24 cellular contexts compared by ENCODE assay signal in genomic region chr5:135384898-135385297, GRCh38.
"Had no signal": no experiment of that assay in that cellular context is flagged by ENCODE, and none has a peak within 500 bp of the region (broad histone marks: within the 10 kb centered on the region; RNA-seq: fewer than 3 reads in every experiment).

No MANE protein-coding gene starts in this region.

- H3K9me3 ChIP-seq: ascending aorta, upper lobe of left lung had no signal

- H3K27me3 ChIP-seq: ascending aorta, brain microvascular endothelial cell, dorsolateral prefrontal cortex, upper lobe of left lung had no signal

- DNase-seq: activated B cell treated with CpG ODN at 0.5 μM for 24 hours; activated CD4-positive, alpha-beta T cell treated with anti-CD3 and anti-CD28 coated beads for 36 hours; activated CD4-positive, alpha-beta T cell treated with anti-CD3 and anti-CD28 coated beads, Interleukin-2, amount 50 U/mL, for 4 hours; activated CD8-positive, alpha-beta memory T cell treated with anti-CD3 and anti-CD28 coated beads for 24 hours; activated CD8-positive, alpha-beta memory T cell treated with anti-CD3 and anti-CD28 coated beads, Interleukin-2, amount 50 U/mL, for 4 hours; activated T-cell treated with anti-CD3 and anti-CD28 coated beads, Interleukin-2, amount 50 U/mL, for 24 hours; brain microvascular endothelial cell; dorsolateral prefrontal cortex; endodermal cell; kidney; naive thymus-derived CD4-positive, alpha-beta T cell; stimulated activated CD4-positive, alpha-beta T cell treated with anti-CD3 and anti-CD28 coated beads, Interleukin-12 subunit alpha, Interleukin-12 subunit beta, amount 100 ng/mL, for 4 hours; stimulated activated CD4-positive, alpha-beta T cell treated with anti-CD3 and anti-CD28 coated beads, Interleukin-4, amount 100 ng/mL, for 4 hours; stimulated activated naive CD8-positive, alpha-beta T cell treated with anti-CD3 and anti-CD28 coated beads, Interleukin-15, Interleukin-2, amounts not matched to agents 100 U/mL and 50 U/mL, for 24 hours; T-helper 17 cell; upper lobe of left lung had no signal

- H3K27me3 Mint-ChIP-seq: activated B cell treated with CpG ODN at 0.5 μM for 24 hours; activated CD4-positive, alpha-beta T cell treated with anti-CD3 and anti-CD28 coated beads for 36 hours; activated T-cell treated with anti-CD3 and anti-CD28 coated beads, Interleukin-2, amount 50 U/mL, for 24 hours; activated T-helper 17 cell treated with anti-CD3 and anti-CD28 coated beads, Interleukin-2, amount 50 U/mL, for 72 hours; central memory CD8-positive, alpha-beta T cell; naive thymus-derived CD4-positive, alpha-beta T cell; progenitor cell of endocrine pancreas; T-helper 17 cell had no signal

- H3K4me1 Mint-ChIP-seq: neural crest cell had no signal

- H3K4me3 ChIP-seq: ascending aorta, dorsolateral prefrontal cortex, lung, upper lobe of left lung had no signal

- ATAC-seq: activated CD4-positive, alpha-beta T cell treated with anti-CD3 and anti-CD28 coated beads for 36 hours; activated naive CD4-positive, alpha-beta T cell treated with anti-CD3 and anti-CD28 coated beads, Interleukin-2, amount 50 U/mL, for 72 hours; activated T-helper 17 cell treated with anti-CD3 and anti-CD28 coated beads, Interleukin-2, amount 50 U/mL, for 72 hours; left lobe of liver; naive thymus-derived CD4-positive, alpha-beta T cell; stimulated activated naive CD8-positive, alpha-beta T cell treated with anti-CD3 and anti-CD28 coated beads, Interleukin-15, Interleukin-2, amounts not matched to agents 100 U/mL and 50 U/mL, for 24 hours; T-helper 17 cell had no signal

- H3K27ac ChIP-seq: brain microvascular endothelial cell had no signal

- H3K27ac Mint-ChIP-seq: activated B cell treated with CpG ODN at 0.5 μM for 24 hours; activated CD4-positive, alpha-beta T cell treated with anti-CD3 and anti-CD28 coated beads for 36 hours; activated naive CD4-positive, alpha-beta T cell treated with anti-CD3 and anti-CD28 coated beads, Interleukin-2, amount 50 U/mL, for 72 hours; activated T-helper 17 cell treated with anti-CD3 and anti-CD28 coated beads, Interleukin-2, amount 50 U/mL, for 72 hours; T-helper 17 cell had no signal

- H3K4me3 Mint-ChIP-seq: activated B cell treated with CpG ODN at 0.5 μM for 24 hours; activated CD4-positive, alpha-beta T cell treated with anti-CD3 and anti-CD28 coated beads for 36 hours; activated T-cell treated with anti-CD3 and anti-CD28 coated beads, Interleukin-2, amount 50 U/mL, for 24 hours; activated T-helper 17 cell treated with anti-CD3 and anti-CD28 coated beads, Interleukin-2, amount 50 U/mL, for 72 hours; central memory CD8-positive, alpha-beta T cell; endodermal cell; naive thymus-derived CD4-positive, alpha-beta T cell; neural crest cell; T-helper 17 cell had no signal

- H3K9me3 Mint-ChIP-seq: activated B cell treated with CpG ODN at 0.5 μM for 24 hours; activated naive CD4-positive, alpha-beta T cell treated with anti-CD3 and anti-CD28 coated beads, Interleukin-2, amount 50 U/mL, for 72 hours; activated T-cell treated with anti-CD3 and anti-CD28 coated beads, Interleukin-2, amount 50 U/mL, for 24 hours; activated T-helper 17 cell treated with anti-CD3 and anti-CD28 coated beads, Interleukin-2, amount 50 U/mL, for 72 hours; central memory CD8-positive, alpha-beta T cell; endodermal cell; naive thymus-derived CD4-positive, alpha-beta T cell; neural crest cell had no signal
